ENCODE assay signal across 8 cellular contexts in the genomic region with DNA sequence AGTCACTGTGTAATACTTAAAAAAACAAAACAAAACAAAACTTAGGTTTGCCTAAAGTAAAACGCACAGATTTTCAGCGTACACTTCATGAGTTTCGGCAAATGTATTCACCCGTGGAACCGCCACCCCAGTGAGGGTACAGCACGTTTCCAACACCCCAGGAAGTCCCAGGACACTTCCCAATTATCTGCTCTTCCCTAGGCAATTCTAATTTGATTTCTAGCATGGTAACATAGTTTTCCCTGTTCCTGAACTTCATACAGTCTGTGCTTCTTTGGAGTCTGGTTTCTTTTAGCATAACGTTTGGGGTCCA. TPM values are rescaled to one million over a fixed set of nuclear protein-coding genes. Genes with fewer than 3 reads are reported as not detected.
DNase-seq lines count a peak whose midpoint lies in the region; ATAC-seq and TF ChIP-seq lines count a peak whose summit lies in the region.

No MANE protein-coding gene starts in this region.

- TF ChIP-seq CTCF in cardiac muscle cell (IDR thresholded peaks at IDR 0.05; ENCODE audit: low read depth, low read length) = no peak

- H3K27me3 Mint-ChIP-seq in activated CD4-positive, alpha-beta T cell treated with anti-CD3 and anti-CD28 coated beads for 36 hours = no peaks in the 10 kb centered on the region
- H3K27me3 Mint-ChIP-seq in T-cell = no peaks in the 10 kb centered on the region

- no peak for DNase-seq in activated CD4-positive, alpha-beta T cell treated with anti-CD3 and anti-CD28 coated beads for 36 hours
- no peak for DNase-seq in activated CD4-positive, alpha-beta T cell treated with anti-CD3 and anti-CD28 coated beads, Interleukin-2, amount 50 U/mL, for 1 hour
- DNase-seq in T-cell = peak in 2 of 34 experiments; percentile 0 to 8
- DNase-seq in cardiac muscle cell (ENCODE audit: low read depth in 1 of 2, low spot score in 1 of 2) = no peak
- DNase-seq in T1000 (lab: John Stamatoyannopoulos, UW) = no peak
- DNase-seq in NCI-H2081 (lab: John Stamatoyannopoulos, UW) = no peak
- no peak for DNase-seq in posterior vena cava (ENCODE audit: low spot score)

- H3K4me3 ChIP-seq in cardiac muscle cell (peak overlapping the region; percentile 89), skin epidermis (peak overlapping the region; percentile 68 to 96 (median 88))

- CTCF ChIA-PET in activated CD4-positive, alpha-beta T cell treated with anti-CD3 and anti-CD28 coated beads for 36 hours (lab: Charles Lee) = interaction anchor here (1.0 kb wide), 1 partner anchor 68 kb away, joined by 3 read pairs; no protein-coding TSS in a partner anchor
- CTCF ChIA-PET in T-cell (lab: Charles Lee) = interaction anchor here in 1 of 2 donors (0.6 kb wide), 1 partner anchor 10 kb away, joined by 3 read pairs; no protein-coding TSS in a partner anchor

- H3K4me1 Mint-ChIP-seq in activated CD4-positive, alpha-beta T cell treated with anti-CD3 and anti-CD28 coated beads for 36 hours = peaks cover 6% of the 10 kb centered on the region
- H3K4me1 Mint-ChIP-seq in T-cell = peaks cover 0 to 12% (median 11%) of the 10 kb centered on the region in 3 donors

- no peaks in the 10 kb centered on the region for H3K9me3 Mint-ChIP-seq in activated CD4-positive, alpha-beta T cell treated with anti-CD3 and anti-CD28 coated beads for 36 hours (ENCODE audit: low read depth)
- no peaks in the 10 kb centered on the region for H3K9me3 Mint-ChIP-seq in T-cell

- peak overlapping the region; percentile 99 for H3K27ac ChIP-seq in cardiac muscle cell
- H3K27ac ChIP-seq in skin epidermis = peak overlapping the region in 20 of 21 experiments; percentile 51 to 99 (median 96)

- POLR2A ChIA-PET in activated CD4-positive, alpha-beta T cell treated with anti-CD3 and anti-CD28 coated beads for 36 hours (lab: Charles Lee) = no interaction called here
- POLR2A ChIA-PET in T-cell (lab: Charles Lee) = no interaction called here

- no peaks in the 10 kb centered on the region for H3K27me3 ChIP-seq in cardiac muscle cell

- no peaks in the 10 kb centered on the region for H3K36me3 ChIP-seq in cardiac muscle cell

- H3K4me3 Mint-ChIP-seq in activated CD4-positive, alpha-beta T cell treated with anti-CD3 and anti-CD28 coated beads for 36 hours = no peak overlapping the region
- H3K4me3 Mint-ChIP-seq in T-cell = peak overlapping the region in 2 of 3 donors; percentile 97 to 98

- intact Hi-C loops in activated CD4-positive, alpha-beta T cell treated with anti-CD3 and anti-CD28 coated beads for 36 hours (cut with DNase I, micrococcal nuclease) = loop anchor here (1.0 to 10.0 kb wide), 7 partner anchors 80 to 754 kb away; a partner anchor contains a TSS
- intact Hi-C loops in posterior vena cava (cut with DNase I) = loop anchor here (10.0 kb wide), 4 partner anchors 56 to 84 kb away; no protein-coding TSS in a partner anchor

- peak; percentile 5 for ATAC-seq in activated CD4-positive, alpha-beta T cell treated with anti-CD3 and anti-CD28 coated beads for 36 hours
- ATAC-seq in T-cell (replicated peaks in 1 of 4) = peak in 3 of 4 experiments; percentile 1 to 4 (median 1)

- peaks cover 14% of the 10 kb centered on the region for H3K4me1 ChIP-seq in cardiac muscle cell (ENCODE audit: low read depth)

- H3K36me3 Mint-ChIP-seq in activated CD4-positive, alpha-beta T cell treated with anti-CD3 and anti-CD28 coated beads for 36 hours (ENCODE audit: low read depth) = no peaks in the 10 kb centered on the region
- H3K36me3 Mint-ChIP-seq in T-cell = no peaks in the 10 kb centered on the region

- no peaks in the 10 kb centered on the region for H3K9me3 ChIP-seq in cardiac muscle cell (ENCODE audit: low read depth)

- H3K27ac Mint-ChIP-seq in activated CD4-positive, alpha-beta T cell treated with anti-CD3 and anti-CD28 coated beads for 36 hours = peak overlapping the region; percentile 94
- peak overlapping the region; percentile 97 to 99 for H3K27ac Mint-ChIP-seq in T-cell

RNA-seq across cellular contexts. Expression of a gene that starts 0.5 kb away (rescaled TPM):
- total RNA-seq in activated CD4-positive, alpha-beta T cell treated with anti-CD3 and anti-CD28 coated beads for 36 hours = 10 to 100 TPM; 45.5 to 68.5 TPM
- total RNA-seq in T-cell (10 to 100 TPM; 54.0 to 80.1 (median 60.5) TPM), cardiac muscle cell (61.0 and 112 TPM in 2 replicates), posterior vena cava (100 to 1,000 TPM in 1 of 2 donors, 10 to 100 TPM in 1; 75.3 to 145 TPM)
- polyA plus RNA-seq in cardiac muscle cell = 38.7 and 65.6 TPM in 2 replicates
